In the genomic region with DNA sequence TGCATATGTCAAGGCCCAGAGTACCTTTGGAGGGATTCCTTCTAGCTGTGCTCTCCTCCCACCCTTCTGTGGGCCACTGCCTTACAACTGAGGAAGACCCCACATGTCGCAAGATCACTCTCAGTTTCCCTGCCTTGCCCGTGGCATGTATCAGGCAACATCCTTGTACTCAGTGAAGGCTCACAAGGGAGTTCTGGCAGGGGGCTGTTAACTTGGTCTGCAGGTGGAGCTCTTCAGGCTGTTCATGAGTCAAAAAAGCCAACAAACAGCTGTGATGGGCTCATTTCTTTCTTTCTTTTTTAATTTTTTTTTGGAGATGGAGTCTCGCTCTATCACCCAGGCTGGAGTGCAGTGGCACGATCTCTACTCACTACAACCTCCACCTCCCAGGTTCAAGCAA, we compare ENCODE assay signal across 23 cellular contexts.
DNase-seq lines count a peak whose midpoint lies in the region; ATAC-seq and TF ChIP-seq lines count a peak whose summit lies in the region.
"Had no signal": no experiment of that assay in that cellular context is flagged by ENCODE, and none has a peak within 500 bp of the region (broad histone marks: within the 10 kb centered on the region; RNA-seq: fewer than 3 reads in every experiment).

No MANE protein-coding gene starts in this region.

- H3K36me3 ChIP-seq in A673 (ENCODE audit: insufficient read depth, low read length, poor library complexity, severe bottlenecking): no peaks in the 10 kb centered on the region

- no peak overlapping the region for H3K4me3 ChIP-seq in A673 (ENCODE audit: low read depth, low read length, poor library complexity, severe bottlenecking)
- H3K4me3 ChIP-seq: GM23248 had no signal

- no peaks in the 10 kb centered on the region for H3K36me3 Mint-ChIP-seq in WTC11
- no peaks in the 10 kb centered on the region for H3K36me3 Mint-ChIP-seq in activated CD4-positive, alpha-beta T cell treated with anti-CD3 and anti-CD28 coated beads, Interleukin-2, amount 10 ng/mL, durations not matched to agents 24 days and 14 days (ENCODE audit: low read depth)

- no TSS peak for BruUV-seq in A673 (replicated peaks; lab: Mats Ljungman, UMichigan)

- H3K9me3 ChIP-seq in A673 (ENCODE audit: low read depth, low read length, poor library complexity, severe bottlenecking): no peaks in the 10 kb centered on the region
- H3K9me3 ChIP-seq: SK-N-SH had no signal

- H3K27me3 ChIP-seq in A673 (replicated peaks; ENCODE audit: insufficient read depth, low read depth, low read length, poor library complexity): no peaks in the 10 kb centered on the region

- no peaks in the 10 kb centered on the region for H3K27me3 Mint-ChIP-seq in WTC11 (ENCODE audit: low read depth)
- no peaks in the 10 kb centered on the region for H3K27me3 Mint-ChIP-seq in activated CD4-positive, alpha-beta T cell treated with anti-CD3 and anti-CD28 coated beads, Interleukin-2, amount 10 ng/mL, durations not matched to agents 24 days and 14 days

- no peaks in the 10 kb centered on the region for H3K4me1 ChIP-seq in A673 (ENCODE audit: insufficient read depth, low read length, poor library complexity, severe bottlenecking)

- POLR2A ChIA-PET in A673 (lab: Charles Lee; ENCODE audit: low non-redundant PET) (no interaction called here), WTC11 (lab: Charles Lee) (no interaction called here), HEK293T (lab: Yijun Ruan, JAX) (interaction anchor here (0.8 kb wide), 1 partner anchor 357 kb away, joined by 3 read pairs; no protein-coding TSS in a partner anchor)

- H3K4me3 Mint-ChIP-seq in WTC11: no peak overlapping the region
- no peak overlapping the region for H3K4me3 Mint-ChIP-seq in activated CD4-positive, alpha-beta T cell treated with anti-CD3 and anti-CD28 coated beads, Interleukin-2, amount 10 ng/mL, durations not matched to agents 24 days and 14 days

- TF ChIP-seq CTCF in A673 (conservative IDR thresholded peaks at IDR 0.05; ENCODE audit: low read depth, low read length) (0 out of 2 replicates have a peak, but pooled peaks have one; percentile 11), WTC11 (IDR thresholded peaks at IDR 0.05) (no peak)

- H3K27ac Mint-ChIP-seq in WTC11: peak overlapping the region; percentile 51; the same call in 1 of the 2 replicates
- no peak overlapping the region for H3K27ac Mint-ChIP-seq in activated CD4-positive, alpha-beta T cell treated with anti-CD3 and anti-CD28 coated beads, Interleukin-2, amount 10 ng/mL, durations not matched to agents 24 days and 14 days

- intact Hi-C loops in A673 (cut with micrococcal nuclease; ENCODE audit: unreplicated experiment): no loop called here
- intact Hi-C loops in activated CD4-positive, alpha-beta T cell treated with anti-CD3 and anti-CD28 coated beads, Interleukin-2, amount 10 ng/mL, durations not matched to agents 24 days and 14 days (cut with micrococcal nuclease): no loop called here

- H3K27ac ChIP-seq in A673 (ENCODE audit: low read depth, low read length, poor library complexity, severe bottlenecking): no peak overlapping the region
- H3K27ac ChIP-seq: 22Rv1, GM23248, HL-60 had no signal

- H3K4me1 Mint-ChIP-seq in WTC11: peaks cover 8% of the 10 kb centered on the region
- no peaks in the 10 kb centered on the region for H3K4me1 Mint-ChIP-seq in activated CD4-positive, alpha-beta T cell treated with anti-CD3 and anti-CD28 coated beads, Interleukin-2, amount 10 ng/mL, durations not matched to agents 24 days and 14 days

- peak; percentile 86 for ATAC-seq in WTC11
- no peak for ATAC-seq in HG03442 (IDR thresholded peaks at IDR 0.05; ENCODE audit: unreplicated experiment)
- ATAC-seq: HCT116, Panc1 had no signal

- H3K9me3 Mint-ChIP-seq in WTC11: no peaks in the 10 kb centered on the region
- H3K9me3 Mint-ChIP-seq in activated CD4-positive, alpha-beta T cell treated with anti-CD3 and anti-CD28 coated beads, Interleukin-2, amount 10 ng/mL, durations not matched to agents 24 days and 14 days: peaks cover 4% of the 10 kb centered on the region

- CTCF ChIA-PET in A673 (lab: Charles Lee): no interaction called here
- CTCF ChIA-PET in WTC11 (lab: Charles Lee): interaction anchor here (0.8 to 2.6 kb wide), 9 partner anchors 13 to 167 kb away, joined by 3 to 16 read pairs (median 4); no protein-coding TSS in a partner anchor
- CTCF ChIA-PET in HEK293T (lab: Yijun Ruan, JAX): interaction anchor here (0.6 to 1.8 kb wide), 4 partner anchors 11 to 148 kb away, joined by 3 to 7 read pairs (median 4); no protein-coding TSS in a partner anchor

- DNase-seq in A673 (ENCODE audit: low spot score) (no peak), HuH-7 (ENCODE audit: low spot score) (peak; percentile 4), WTC11 (ENCODE audit: low spot score) (peak; percentile 21), iPS-NIHi11 (ENCODE audit: low spot score) (peak; percentile 49), AG08396 (ENCODE audit: low spot score) (no peak), HEK293T (ENCODE audit: extremely low spot score) (no peak)
- no peak for DNase-seq in activated CD4-positive, alpha-beta T cell treated with anti-CD3 and anti-CD28 coated beads, Interleukin-2, amount 10 ng/mL, durations not matched to agents 24 days and 14 days
- DNase-seq: ACHN, GM23248, Kasumi-1, MV-4-11, NCI-H1105 treated with DMSO at 0.1 percent for 48 hours, NCI-H146, NCI-H1930, NCI-H446, NCI-H526, SK-N-SH, SW 1271 had no signal

TF ChIP-seq in WTC11, 78 proteins besides CTCF, POLR2A, EP300 and RAD21:
- TF ChIP-seq SMAD3 (CRISPR knock-in tag; IDR thresholded peaks at IDR 0.05; ENCODE audit: borderline replicate concordance) (no peak), CREB1 (CRISPR knock-in tag; IDR thresholded peaks at IDR 0.05) (no peak), NR1H2 (CRISPR knock-in tag; IDR thresholded peaks at IDR 0.05) (no peak), GABPB1 (CRISPR knock-in tag; IDR thresholded peaks at IDR 0.05) (no peak)
- TF ChIP-seq, protein P1, sequence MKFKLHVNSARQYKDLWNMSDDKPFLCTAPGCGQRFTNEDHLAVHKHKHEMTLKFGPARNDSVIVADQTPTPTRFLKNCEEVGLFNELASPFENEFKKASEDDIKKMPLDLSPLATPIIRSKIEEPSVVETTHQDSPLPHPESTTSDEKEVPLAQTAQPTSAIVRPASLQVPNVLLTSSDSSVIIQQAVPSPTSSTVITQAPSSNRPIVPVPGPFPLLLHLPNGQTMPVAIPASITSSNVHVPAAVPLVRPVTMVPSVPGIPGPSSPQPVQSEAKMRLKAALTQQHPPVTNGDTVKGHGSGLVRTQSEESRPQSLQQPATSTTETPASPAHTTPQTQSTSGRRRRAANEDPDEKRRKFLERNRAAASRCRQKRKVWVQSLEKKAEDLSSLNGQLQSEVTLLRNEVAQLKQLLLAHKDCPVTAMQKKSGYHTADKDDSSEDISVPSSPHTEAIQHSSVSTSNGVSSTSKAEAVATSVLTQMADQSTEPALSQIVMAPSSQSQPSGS (CRISPR knock-in tag; IDR thresholded peaks at IDR 0.05; ENCODE audit: borderline replicate concordance, low read depth): no peak
- TF ChIP-seq, protein P2, sequence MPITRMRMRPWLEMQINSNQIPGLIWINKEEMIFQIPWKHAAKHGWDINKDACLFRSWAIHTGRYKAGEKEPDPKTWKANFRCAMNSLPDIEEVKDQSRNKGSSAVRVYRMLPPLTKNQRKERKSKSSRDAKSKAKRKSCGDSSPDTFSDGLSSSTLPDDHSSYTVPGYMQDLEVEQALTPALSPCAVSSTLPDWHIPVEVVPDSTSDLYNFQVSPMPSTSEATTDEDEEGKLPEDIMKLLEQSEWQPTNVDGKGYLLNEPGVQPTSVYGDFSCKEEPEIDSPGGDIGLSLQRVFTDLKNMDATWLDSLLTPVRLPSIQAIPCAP (CRISPR knock-in tag; IDR thresholded peaks at IDR 0.05): no peak

TF ChIP-seq in HEK293T, 16 proteins besides CTCF, POLR2A, EP300 and RAD21:
- no peak for TF ChIP-seq SP1 (IDR thresholded peaks at IDR 0.05)
- TF ChIP-seq HDGF (IDR thresholded peaks at IDR 0.05; ENCODE audit: borderline replicate concordance): no peak
- TF ChIP-seq FOXA1 (IDR thresholded peaks at IDR 0.05): no peak
- no peak for TF ChIP-seq L3MBTL2 (conservative IDR thresholded peaks at IDR 0.05)
- TF ChIP-seq NFRKB (IDR thresholded peaks at IDR 0.05): no peak
- no peak for TF ChIP-seq BHLHE40 (IDR thresholded peaks at IDR 0.05; ENCODE audit: borderline replicate concordance)
- TF ChIP-seq, protein P3, sequence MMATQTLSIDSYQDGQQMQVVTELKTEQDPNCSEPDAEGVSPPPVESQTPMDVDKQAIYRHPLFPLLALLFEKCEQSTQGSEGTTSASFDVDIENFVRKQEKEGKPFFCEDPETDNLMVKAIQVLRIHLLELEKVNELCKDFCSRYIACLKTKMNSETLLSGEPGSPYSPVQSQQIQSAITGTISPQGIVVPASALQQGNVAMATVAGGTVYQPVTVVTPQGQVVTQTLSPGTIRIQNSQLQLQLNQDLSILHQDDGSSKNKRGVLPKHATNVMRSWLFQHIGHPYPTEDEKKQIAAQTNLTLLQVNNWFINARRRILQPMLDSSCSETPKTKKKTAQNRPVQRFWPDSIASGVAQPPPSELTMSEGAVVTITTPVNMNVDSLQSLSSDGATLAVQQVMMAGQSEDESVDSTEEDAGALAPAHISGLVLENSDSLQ (IDR thresholded peaks at IDR 0.05): no peak
- TF ChIP-seq FOXK2 (IDR thresholded peaks at IDR 0.05): no peak
- no peak for TF ChIP-seq SUZ12 (IDR thresholded peaks at IDR 0.05)
- no peak for TF ChIP-seq TARDBP (IDR thresholded peaks at IDR 0.05)
- TF ChIP-seq ARNT (IDR thresholded peaks at IDR 0.05): no peak
- TF ChIP-seq LEF1 (IDR thresholded peaks at IDR 0.05; ENCODE audit: borderline replicate concordance): no peak
- TF ChIP-seq FOXM1 (IDR thresholded peaks at IDR 0.05; ENCODE audit: borderline replicate concordance): no peak
- TF ChIP-seq ELF4 (IDR thresholded peaks at IDR 0.05): no peak
- no peak for TF ChIP-seq ZNF384 (IDR thresholded peaks at IDR 0.05)
- TF ChIP-seq CTBP1 (IDR thresholded peaks at IDR 0.05; ENCODE audit: borderline replicate concordance): no peak
TF ChIP-seq in HEK293T: peak in this region for 0.

Comparison
In these comparisons a context has a peak if more than half of its experiments do, and no peak if none do; other contexts are left out.
1. DNase-seq: peak in HuH-7 (single experiment), WTC11 (single experiment) and iPS-NIHi11 (single experiment); none in A673 (single experiment), activated CD4-positive, alpha-beta T cell treated with anti-CD3 and anti-CD28 coated beads, Interleukin-2, amount 10 ng/mL, durations not matched to agents 24 days and 14 days (single experiment), AG08396 (single experiment) and HEK293T (single experiment).